ENCODE assay signal across 7 cellular contexts in the genomic region with DNA sequence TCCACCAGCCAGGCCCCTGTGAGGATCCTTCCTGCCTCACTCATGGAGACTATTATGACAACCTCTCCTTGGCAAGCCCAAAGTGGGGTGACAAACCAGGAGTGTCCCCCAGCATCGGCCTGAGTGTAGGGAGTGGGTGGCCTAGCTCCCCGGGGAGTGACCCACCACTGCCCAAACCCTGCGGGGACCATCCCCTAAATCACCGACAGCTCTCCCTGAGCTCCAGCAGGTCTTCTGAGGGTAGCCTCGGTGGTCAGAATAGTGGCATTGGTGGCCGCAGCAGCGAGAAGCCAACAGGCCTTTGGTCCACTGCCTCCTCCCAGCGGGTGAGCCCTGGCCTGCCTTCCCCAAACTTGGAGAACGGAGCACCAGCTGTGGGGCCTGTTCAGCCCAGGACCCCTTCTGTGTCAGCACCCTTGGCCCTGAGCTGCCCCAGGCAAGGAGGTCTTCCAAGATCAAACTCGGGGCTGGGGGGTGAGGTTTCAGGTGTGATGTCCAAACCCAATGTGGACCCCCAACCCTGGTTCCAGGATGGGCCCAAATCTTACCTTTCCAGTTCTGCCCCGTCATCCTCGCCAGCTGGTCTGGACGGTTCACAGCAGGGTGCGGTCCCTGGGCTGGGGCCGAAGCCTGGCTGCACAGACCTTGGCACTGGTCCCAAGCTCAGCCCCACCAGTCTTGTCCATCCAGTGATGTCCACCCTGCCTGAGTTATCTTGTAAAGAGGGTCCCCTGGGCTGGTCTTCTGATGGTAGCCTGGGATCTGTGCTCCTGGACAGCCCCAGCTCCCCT. TPM values are rescaled to one million over a fixed set of nuclear protein-coding genes. Genes with fewer than 3 reads are reported as not detected.
DNase-seq lines count a peak whose midpoint lies in the region; ATAC-seq, FAIRE-seq and TF ChIP-seq lines count a peak whose summit lies in the region.

No MANE protein-coding gene starts in this region.

- peak; percentile 15 for ATAC-seq in GM19395 (IDR thresholded peaks at IDR 0.05; ENCODE audit: unreplicated experiment)
- no peak for ATAC-seq in gastroesophageal sphincter

- H3K4me2 ChIP-seq in skeletal muscle satellite cell (ENCODE audit: low read length) = peak overlapping the region; percentile 95

- DNase-seq in Peyer's patch (peak; percentile 35 to 70 (median 68)), Ammon's horn (ENCODE audit: low spot score) (no peak), DMS53 (lab: John Stamatoyannopoulos, UW) (no peak), H54 (ENCODE audit: insufficient read length, low spot score) (no peak)

- no peaks in the 10 kb centered on the region for H3K27me3 ChIP-seq in Peyer's patch
- no peaks in the 10 kb centered on the region for H3K27me3 ChIP-seq in gastroesophageal sphincter
- H3K27me3 ChIP-seq in skeletal muscle satellite cell (ENCODE audit: control insufficient read depth, insufficient read depth, low read length) = no peaks in the 10 kb centered on the region

- TF ChIP-seq POLR2A in Peyer's patch (IDR thresholded peaks at IDR 0.05) (no peak), gastroesophageal sphincter (IDR thresholded peaks at IDR 0.05) (no peak), H54 (IDR thresholded peaks at IDR 0.05; ENCODE audit: low read depth, low read length) (no peak)

- H3K27ac ChIP-seq in Peyer's patch (peak overlapping the region in 3 of 4 donors; percentile 83 to 92 (median 83)), gastroesophageal sphincter (peak overlapping the region; percentile 5 to 94 (median 90))

- H3K9ac ChIP-seq in skeletal muscle satellite cell (ENCODE audit: low read depth, low read length) = peak overlapping the region; percentile 92

- peaks cover 11 to 64% (median 24%) of the 10 kb centered on the region in 4 donors for H3K4me1 ChIP-seq in Peyer's patch
- H3K4me1 ChIP-seq in gastroesophageal sphincter = peaks cover 4 to 80% (median 49%) of the 10 kb centered on the region in 3 donors
- peaks cover 59% of the 10 kb centered on the region for H3K4me1 ChIP-seq in skeletal muscle satellite cell (ENCODE audit: control insufficient read depth, insufficient read depth, low read length)

- TF ChIP-seq EP300 in gastroesophageal sphincter (IDR thresholded peaks at IDR 0.05) = no peak

- TF ChIP-seq CTCF in Peyer's patch (IDR thresholded peaks at IDR 0.05) (no peak), gastroesophageal sphincter (IDR thresholded peaks at IDR 0.05) (no peak)

- no peak for FAIRE-seq in H54 (lab: Jason Lieb, UNC)

- H3K4me3 ChIP-seq in Peyer's patch (peak overlapping the region; percentile 26 to 85 (median 72)), gastroesophageal sphincter (peak overlapping the region; percentile 75 to 86), skeletal muscle satellite cell (ENCODE audit: low read length) (peak overlapping the region; percentile 86)

- no peaks in the 10 kb centered on the region for H3K36me3 ChIP-seq in Peyer's patch
- H3K36me3 ChIP-seq in gastroesophageal sphincter = peaks cover 0 to 3% of the 10 kb centered on the region in 2 donors
- H3K36me3 ChIP-seq in skeletal muscle satellite cell (ENCODE audit: insufficient read depth, low read length) = peaks cover 2% of the 10 kb centered on the region

- WGBS in gastroesophageal sphincter (ENCODE audit: low coverage in 1 of 2), 2 donors = 86% methylated on average over 4 of the region's 15 CpGs; no CpG with 5 or more reads in 1 of the 2 donors

- H3K9me3 ChIP-seq in Peyer's patch (no peaks in the 10 kb centered on the region), gastroesophageal sphincter (no peaks in the 10 kb centered on the region), skeletal muscle satellite cell (replicated peaks; ENCODE audit: low read length) (no peaks in the 10 kb centered on the region)

RNA-seq across cellular contexts. Expression of a gene that starts 1.0 kb away (rescaled TPM):
- total RNA-seq in Peyer's patch (10 to 100 TPM; 19.0 to 41.8 (median 27.8) TPM), gastroesophageal sphincter (10 to 100 TPM; 17.3 to 42.7 (median 33.3) TPM)
- 23.8 and 26.4 TPM in 2 replicates for total RNA-seq in skeletal muscle satellite cell (2012; rRNA removed)

Comparison
In these comparisons a context has a peak if more than half of its experiments do, and no peak if none do; other contexts are left out.
1. DNase-seq: peak in Peyer's patch (3 of 3); none in Ammon's horn (single experiment), DMS53 (single experiment) and H54 (single experiment).
2. Peak in every context shown above with its lines, with median percentiles within 50 percentile points of each other: H3K4me3 ChIP-seq.